ENCODE assay signal across 28 cellular contexts in genomic region chr10:79910344-79910743, GRCh38. TPM values are rescaled to one million over a fixed set of nuclear protein-coding genes. Genes with fewer than 3 reads are reported as not detected.
A peak's percentile ranks its signal among the peaks of the same experiment; 100 is the strongest.
DNase-seq lines count a peak whose midpoint lies in the region; ATAC-seq and TF ChIP-seq lines count a peak whose summit lies in the region.
"Had no signal": no experiment of that assay in that cellular context is flagged by ENCODE, and none has a peak within 500 bp of the region (broad histone marks: within the 10 kb centered on the region; RNA-seq: fewer than 3 reads in every experiment).

No MANE protein-coding gene starts in this region.

- DNase-seq in heart left ventricle (no peak), right cardiac atrium (no peak), RPMI8226 (peak; percentile 51), lower lobe of right lung (no peak), WTC11 (ENCODE audit: low spot score) (no peak)
- DNase-seq: activated CD4-positive, alpha-beta T cell treated with anti-CD3 and anti-CD28 coated beads, Interleukin-2, amount 10 ng/mL, durations not matched to agents 7 days and 5 days; activated naive CD4-positive, alpha-beta T cell; activated T-cell treated with anti-CD3 and anti-CD28 coated beads, Interleukin-2, amount 50 U/mL, for 48 hours; CD4-positive, CD25-positive, alpha-beta regulatory T cell; cerebellar nuclear complex; dorsolateral prefrontal cortex; EL; GM23248; Kasumi-1; natural killer cell; NCI-H1694 treated with DMSO at 0.1 percent for 48 hours; NCI-H2171 treated with DMSO at 0.1 percent for 48 hours; NCI-H510A treated with DMSO at 0.1 percent for 48 hours; retina; SIG-M5; stimulated activated CD4-positive, alpha-beta T cell treated with anti-CD3 and anti-CD28 coated beads, Interleukin-2, amount 100 ng/mL, for 24 hours; transverse colon; WERI-Rb-1 had no signal

- H3K4me1 ChIP-seq in heart left ventricle (peaks cover 0 to 18% (median 5%) of the 10 kb centered on the region in 12 donors), right cardiac atrium (ENCODE audit: control insufficient read depth, insufficient read depth, low read length) (peaks cover 1% of the 10 kb centered on the region), lower lobe of right lung (peaks cover 2% of the 10 kb centered on the region)
- H3K4me1 ChIP-seq: transverse colon had no signal

- H3K36me3 ChIP-seq in heart left ventricle (peaks cover 0 to 8% (median 0%) of the 10 kb centered on the region in 9 donors), lower lobe of right lung (no peaks in the 10 kb centered on the region)
- H3K36me3 ChIP-seq: transverse colon, WERI-Rb-1 had no signal

- peaks cover 7% of the 10 kb centered on the region for H3K27me3 Mint-ChIP-seq in WTC11 (ENCODE audit: low read depth)

- CTCF ChIA-PET in WTC11 (lab: Charles Lee): no interaction called here

- no peak for TF ChIP-seq CTCF in heart left ventricle (IDR thresholded peaks at IDR 0.05)
- TF ChIP-seq CTCF in lower lobe of right lung (IDR thresholded peaks at IDR 0.05): no peak
- TF ChIP-seq CTCF in WTC11 (IDR thresholded peaks at IDR 0.05): no peak

- H3K4me3 Mint-ChIP-seq in WTC11: no peak overlapping the region
- H3K4me3 Mint-ChIP-seq: activated CD4-positive, alpha-beta T cell treated with anti-CD3 and anti-CD28 coated beads, Interleukin-2, amount 10 ng/mL, durations not matched to agents 7 days and 5 days; CD4-positive, CD25-positive, alpha-beta regulatory T cell; natural killer cell had no signal

- ATAC-seq in heart left ventricle (peak in 3 of 4 donors; percentile 56 to 64 (median 63)), right cardiac atrium (no peak), HG02885 (IDR thresholded peaks at IDR 0.05; ENCODE audit: poor library complexity, unreplicated experiment) (peak; percentile 76), lower lobe of right lung (peak; percentile 42 to 81), WTC11 (no peak), HG03108 (IDR thresholded peaks at IDR 0.05; ENCODE audit: unreplicated experiment) (no peak)
- ATAC-seq in activated CD4-positive, CD25-positive, alpha-beta regulatory T cell treated with anti-CD3 and anti-CD28 coated beads, Interleukin-2, amount 50 U/mL, for 24 hours: no peak
- ATAC-seq: natural killer cell had no signal

- peak overlapping the region; percentile 7 to 80 (median 62) for H3K27ac ChIP-seq in heart left ventricle
- H3K27ac ChIP-seq in right cardiac atrium (ENCODE audit: low read length): no peak overlapping the region
- no peak overlapping the region for H3K27ac ChIP-seq in lower lobe of right lung
- H3K27ac ChIP-seq: dorsolateral prefrontal cortex, GM23248, transverse colon, WERI-Rb-1 had no signal

- WGBS in heart left ventricle, 4 donors: 44 to 82% (median 54%) methylated on average over 3 of the region's 3 CpGs
- 73% methylated on average over 3 of the region's 3 CpGs for WGBS in right cardiac atrium

- no peaks in the 10 kb centered on the region for H3K36me3 Mint-ChIP-seq in WTC11
- H3K36me3 Mint-ChIP-seq: CD4-positive, CD25-positive, alpha-beta regulatory T cell; natural killer cell had no signal

- H3K27ac Mint-ChIP-seq in WTC11: no peak overlapping the region
- H3K27ac Mint-ChIP-seq: activated CD4-positive, alpha-beta T cell treated with anti-CD3 and anti-CD28 coated beads, Interleukin-2, amount 10 ng/mL, durations not matched to agents 7 days and 5 days; CD4-positive, CD25-positive, alpha-beta regulatory T cell; natural killer cell had no signal

- POLR2A ChIA-PET in WTC11 (lab: Charles Lee): no interaction called here

- H3K9me3 ChIP-seq in heart left ventricle (no peaks in the 10 kb centered on the region), right cardiac atrium (ENCODE audit: control insufficient read depth, low read length) (no peaks in the 10 kb centered on the region), lower lobe of right lung (no peaks in the 10 kb centered on the region)
- H3K9me3 ChIP-seq: transverse colon had no signal

- peak overlapping the region in 9 of 12 donors; percentile 0 to 36 (median 25) for H3K4me3 ChIP-seq in heart left ventricle
- H3K4me3 ChIP-seq in right cardiac atrium (ENCODE audit: low read length): no peak overlapping the region
- H3K4me3 ChIP-seq in lower lobe of right lung: peak overlapping the region; percentile 22
- H3K4me3 ChIP-seq: dorsolateral prefrontal cortex, GM23248, transverse colon had no signal

- H3K4me1 Mint-ChIP-seq in WTC11: peaks cover 2% of the 10 kb centered on the region; the same call in 1 of the 2 replicates

- peaks cover 0 to 1% (median 0%) of the 10 kb centered on the region in 9 donors for H3K27me3 ChIP-seq in heart left ventricle
- H3K27me3 ChIP-seq in right cardiac atrium (ENCODE audit: control insufficient read depth, insufficient read depth): no peaks in the 10 kb centered on the region
- H3K27me3 ChIP-seq in lower lobe of right lung (ENCODE audit: low read depth): no peaks in the 10 kb centered on the region

- intact Hi-C loops in heart left ventricle (cut with DNase I): no loop called here
- intact Hi-C loops in right cardiac atrium (cut with DNase I): no loop called here
- intact Hi-C loops in lower lobe of right lung (cut with DNase I): no loop called here

- no peaks in the 10 kb centered on the region for H3K9me3 Mint-ChIP-seq in WTC11
- H3K9me3 Mint-ChIP-seq: activated CD4-positive, alpha-beta T cell treated with anti-CD3 and anti-CD28 coated beads, Interleukin-2, amount 10 ng/mL, durations not matched to agents 7 days and 5 days; CD4-positive, CD25-positive, alpha-beta regulatory T cell; natural killer cell had no signal

- no peak for TF ChIP-seq POLR2A in heart left ventricle (IDR thresholded peaks at IDR 0.05)

TF ChIP-seq in WTC11, 78 proteins besides CTCF, POLR2A, EP300 and RAD21:
- TF ChIP-seq E2F1 (CRISPR knock-in tag; IDR thresholded peaks at IDR 0.05) (no peak), MAX (CRISPR knock-in tag; IDR thresholded peaks at IDR 0.05) (no peak), ZNF281 (CRISPR knock-in tag; IDR thresholded peaks at IDR 0.05) (no peak), GTF2I (CRISPR knock-in tag; conservative IDR thresholded peaks at IDR 0.05) (no peak), IRF2 (CRISPR knock-in tag; IDR thresholded peaks at IDR 0.05; ENCODE audit: borderline replicate concordance, low read depth) (no peak)

RNA-seq across cellular contexts. Expression of gene SFTPD, which starts 38.6 kb away (rescaled TPM):
- total RNA-seq in heart left ventricle: 1 to 10 TPM in 5 of 9 donors, under 1 TPM in 3, not detected in 1; 0.21 to 1.9 (median 1.1) TPM
- under 1 TPM; 0.12 to 0.27 TPM for polyA plus RNA-seq in heart left ventricle
- 1 to 10 TPM in 1 of 4 donors, under 1 TPM in 2, not detected in 1; 0.36 to 1.6 (median 0.79) TPM for total RNA-seq in right cardiac atrium
- 0.23 TPM for polyA plus RNA-seq in right cardiac atrium
- total RNA-seq in lower lobe of right lung: 630 TPM
- total RNA-seq in WTC11 (2021): 0.66 to 1.1 TPM (median 0.80 TPM) in 3 replicates
- total RNA-seq: A172; activated CD4-positive, alpha-beta T cell treated with anti-CD3 and anti-CD28 coated beads, Interleukin-2, amount 10 ng/mL, durations not matched to agents 7 days and 5 days; CD4-positive, CD25-positive, alpha-beta regulatory T cell; fibroblast of lung; GM23248; transverse colon had no signal
- polyA plus RNA-seq: CD4-positive, CD25-positive, alpha-beta regulatory T cell; fibroblast of lung had no signal

Comparison
In these comparisons a context has a peak if more than half of its experiments do, and no peak if none do; other contexts are left out.
1. ATAC-seq: peak in heart left ventricle (3 of 4), HG02885 (single experiment) and lower lobe of right lung (2 of 2); none in right cardiac atrium (0 of 2), activated CD4-positive, CD25-positive, alpha-beta regulatory T cell treated with anti-CD3 and anti-CD28 coated beads, Interleukin-2, amount 50 U/mL, for 24 hours (0 of 2), WTC11 (single experiment) and HG03108 (single experiment).
2. H3K27ac ChIP-seq: peak in heart left ventricle (12 of 12); none in right cardiac atrium (single experiment) and lower lobe of right lung (single experiment).
3. RNA of gene SFTPD, which starts 38.6 kb away (total RNA-seq): 630 TPM in lower lobe of right lung (single experiment); 0.21 to 1.9 TPM in heart left ventricle, 0.36 to 1.6 TPM in right cardiac atrium and 0.66 to 1.1 TPM in WTC11; every median in the first group is over 100 times any median in the second.